In the genomic region with DNA sequence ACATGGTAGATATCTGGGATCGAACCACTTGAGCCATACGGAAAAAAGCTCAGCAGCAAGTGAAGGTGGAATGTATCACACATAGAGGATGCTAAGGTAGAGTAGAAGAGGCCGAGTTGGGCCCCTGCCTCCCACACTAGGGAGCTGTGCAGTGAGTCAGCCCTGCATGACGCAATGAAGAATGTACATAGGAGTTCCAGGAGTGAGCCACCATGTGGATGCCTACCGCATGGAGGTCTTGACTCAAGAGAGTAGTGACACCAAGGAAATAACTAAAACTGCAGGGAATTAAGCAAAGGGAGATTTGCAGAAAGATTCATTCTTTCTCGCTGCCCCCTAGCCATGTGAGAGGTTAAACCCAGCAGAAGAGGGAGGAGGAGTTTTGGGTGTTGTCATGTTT, we compare ENCODE assay signal across 18 cellular contexts.
DNase-seq lines count a peak whose midpoint lies in the region; TF ChIP-seq lines count a peak whose summit lies in the region.
"Had no signal": no experiment of that assay in that cellular context is flagged by ENCODE, and none has a peak within 500 bp of the region (broad histone marks: within the 10 kb centered on the region; RNA-seq: fewer than 3 reads in every experiment).

No MANE protein-coding gene starts in this region.

- peaks cover 0 to 3% (median 0%) of the 10 kb centered on the region in 6 donors for H3K9me3 Mint-ChIP-seq in immature natural killer cell

- no peaks in the 10 kb centered on the region for H3K4me1 Mint-ChIP-seq in immature natural killer cell
- H3K4me1 Mint-ChIP-seq: activated naive CD4-positive, alpha-beta T cell treated with anti-CD3 and anti-CD28 coated beads, Interleukin-2, amount 50 U/mL, for 24 hours; naive thymus-derived CD8-positive, alpha-beta T cell had no signal

- H3K4me3 Mint-ChIP-seq in immature natural killer cell: no peak overlapping the region
- H3K4me3 Mint-ChIP-seq: activated naive CD4-positive, alpha-beta T cell treated with anti-CD3 and anti-CD28 coated beads, Interleukin-2, amount 50 U/mL, for 24 hours; naive thymus-derived CD8-positive, alpha-beta T cell had no signal

- DNase-seq in Caki2 (ENCODE audit: low read depth): peak; percentile 43
- DNase-seq in HuH-7.5 (ENCODE audit: low spot score): peak; percentile 3
- peak; percentile 44 for DNase-seq in SK-MEL-5 (ENCODE audit: low read depth, low spot score)
- peak; percentile 4 for DNase-seq in hepatic stellate cell (ENCODE audit: low spot score)
- no peak for DNase-seq in COLO668 (lab: John Stamatoyannopoulos, UW; ENCODE audit: unreplicated experiment)
- no peak for DNase-seq in sigmoid colon
- no peak for DNase-seq in DMS79 treated with DMSO at 0.1 percent for 48 hours (lab: John Stamatoyannopoulos, UW)
- DNase-seq in immature natural killer cell: no peak
- DNase-seq: activated CD4-positive, alpha-beta T cell treated with anti-CD3 and anti-CD28 coated beads, Interleukin-2, amount 50 U/mL, for 1 hour; DMS 273 treated with DMSO at 0.1 percent for 48 hours; effector memory CD4-positive, alpha-beta T cell; naive thymus-derived CD8-positive, alpha-beta T cell; NCI-H2029; NCI-H748 treated with DMSO at 0.1 percent for 48 hours; RPMI8226 had no signal

- H3K4me1 ChIP-seq in sigmoid colon: peaks cover 0 to 16% (median 12%) of the 10 kb centered on the region in 4 donors

- H3K27ac Mint-ChIP-seq in immature natural killer cell: no peak overlapping the region
- H3K27ac Mint-ChIP-seq: activated naive CD4-positive, alpha-beta T cell treated with anti-CD3 and anti-CD28 coated beads, Interleukin-2, amount 50 U/mL, for 24 hours; naive thymus-derived CD8-positive, alpha-beta T cell had no signal

- no peaks in the 10 kb centered on the region for H3K36me3 Mint-ChIP-seq in immature natural killer cell
- H3K36me3 Mint-ChIP-seq: activated naive CD4-positive, alpha-beta T cell treated with anti-CD3 and anti-CD28 coated beads, Interleukin-2, amount 50 U/mL, for 24 hours had no signal

- H3K9me3 ChIP-seq in sigmoid colon: no peaks in the 10 kb centered on the region

- no peak for TF ChIP-seq EP300 in sigmoid colon (IDR thresholded peaks at IDR 0.05)

- no peak overlapping the region for H3K27ac ChIP-seq in sigmoid colon
- H3K27ac ChIP-seq: cardiac muscle cell had no signal

- no peak for TF ChIP-seq CTCF in sigmoid colon (IDR thresholded peaks at IDR 0.05)

- peaks cover 0 to 5% (median 0%) of the 10 kb centered on the region in 3 donors for H3K27me3 Mint-ChIP-seq in immature natural killer cell (ENCODE audit: low read depth in 3 of 3)
- H3K27me3 Mint-ChIP-seq: activated naive CD4-positive, alpha-beta T cell treated with anti-CD3 and anti-CD28 coated beads, Interleukin-2, amount 50 U/mL, for 24 hours; naive thymus-derived CD8-positive, alpha-beta T cell had no signal

- TF ChIP-seq POLR2A in sigmoid colon (IDR thresholded peaks at IDR 0.05): no peak

- in situ Hi-C loops in Caki2 (cut with HindIII; ENCODE audit: low pct_unique_long_range_greater_than_20kb, low sequenced_read_pairs) (no loop called here), SK-MEL-5 (cut with HindIII; ENCODE audit: low pct_unique_long_range_greater_than_20kb, low sequenced_read_pairs) (no loop called here)

- H3K27me3 ChIP-seq in sigmoid colon: no peaks in the 10 kb centered on the region
- H3K27me3 ChIP-seq: cardiac muscle cell had no signal

- no peaks in the 10 kb centered on the region for H3K36me3 ChIP-seq in sigmoid colon
- H3K36me3 ChIP-seq: cardiac muscle cell had no signal

- intact Hi-C loops in sigmoid colon (cut with DNase I): no loop called here

- 85 to 93% methylated on average over 6 of the region's 6 CpGs for WGBS in sigmoid colon, 2 donors

- H3K4me3 ChIP-seq in sigmoid colon: no peak overlapping the region
- H3K4me3 ChIP-seq: cardiac muscle cell, lung had no signal

Comparison
In these comparisons a context has a peak if more than half of its experiments do, and no peak if none do; other contexts are left out.
1. DNase-seq: peak in Caki2 (single experiment), HuH-7.5 (single experiment), SK-MEL-5 (single experiment) and hepatic stellate cell (single experiment); none in COLO668 (single experiment), sigmoid colon (single experiment), DMS79 treated with DMSO at 0.1 percent for 48 hours (single experiment) and immature natural killer cell (0 of 3).